In the genomic region with DNA sequence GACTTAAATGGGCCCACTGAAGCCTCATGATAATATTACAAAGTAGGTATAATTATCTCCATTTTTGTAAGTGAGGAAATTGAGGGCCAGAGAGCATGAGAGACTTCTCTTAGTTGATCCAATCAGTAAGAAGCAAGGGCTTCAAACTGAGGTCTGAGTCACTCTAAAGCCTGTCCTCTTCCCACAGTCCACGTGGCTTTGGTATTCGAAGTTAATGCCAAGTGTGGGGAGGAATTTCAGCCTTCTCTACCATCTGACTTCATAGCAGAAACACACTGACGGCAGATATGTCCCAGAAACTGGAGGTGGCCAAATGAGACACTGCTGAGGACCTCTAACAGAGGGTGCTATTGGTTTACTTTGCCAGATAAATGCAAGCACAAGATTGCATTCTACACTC, we compare ENCODE assay signal across 1 cellular context.
TF ChIP-seq lines count a peak whose summit lies in the region.

No MANE protein-coding gene starts in this region.

TF ChIP-seq in IMR-90, 13 proteins besides CTCF, POLR2A, EP300 and RAD21:
- TF ChIP-seq RCOR1 (IDR thresholded peaks at IDR 0.05; ENCODE audit: insufficient replicate concordance, low read length) (peak; percentile 19), SMC3 (IDR thresholded peaks at IDR 0.05; ENCODE audit: low read depth, low read length) (no peak), MAZ (IDR thresholded peaks at IDR 0.05; ENCODE audit: borderline replicate concordance, low read depth, low read length) (no peak), FOS (IDR thresholded peaks at IDR 0.05; ENCODE audit: low read depth, low read length) (no peak), RFX5 (IDR thresholded peaks at IDR 0.05; ENCODE audit: low read depth, low read length) (no peak), MXI1 (IDR thresholded peaks at IDR 0.05; ENCODE audit: borderline replicate concordance, low read depth, low read length) (peak; percentile 70; the same call in 1 of the 2 replicates)
- TF ChIP-seq, protein P1, sequence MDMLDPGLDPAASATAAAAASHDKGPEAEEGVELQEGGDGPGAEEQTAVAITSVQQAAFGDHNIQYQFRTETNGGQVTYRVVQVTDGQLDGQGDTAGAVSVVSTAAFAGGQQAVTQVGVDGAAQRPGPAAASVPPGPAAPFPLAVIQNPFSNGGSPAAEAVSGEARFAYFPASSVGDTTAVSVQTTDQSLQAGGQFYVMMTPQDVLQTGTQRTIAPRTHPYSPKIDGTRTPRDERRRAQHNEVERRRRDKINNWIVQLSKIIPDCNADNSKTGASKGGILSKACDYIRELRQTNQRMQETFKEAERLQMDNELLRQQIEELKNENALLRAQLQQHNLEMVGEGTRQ (IDR thresholded peaks at IDR 0.05; ENCODE audit: low read depth, low read length) = peak; percentile 70; the same call in 1 of the 2 replicates
- TF ChIP-seq, protein P2, sequence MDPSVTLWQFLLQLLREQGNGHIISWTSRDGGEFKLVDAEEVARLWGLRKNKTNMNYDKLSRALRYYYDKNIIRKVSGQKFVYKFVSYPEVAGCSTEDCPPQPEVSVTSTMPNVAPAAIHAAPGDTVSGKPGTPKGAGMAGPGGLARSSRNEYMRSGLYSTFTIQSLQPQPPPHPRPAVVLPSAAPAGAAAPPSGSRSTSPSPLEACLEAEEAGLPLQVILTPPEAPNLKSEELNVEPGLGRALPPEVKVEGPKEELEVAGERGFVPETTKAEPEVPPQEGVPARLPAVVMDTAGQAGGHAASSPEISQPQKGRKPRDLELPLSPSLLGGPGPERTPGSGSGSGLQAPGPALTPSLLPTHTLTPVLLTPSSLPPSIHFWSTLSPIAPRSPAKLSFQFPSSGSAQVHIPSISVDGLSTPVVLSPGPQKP (IDR thresholded peaks at IDR 0.05; ENCODE audit: borderline replicate concordance, low read depth, low read length) = no peak
